ENCODE assay signal across 28 cellular contexts in genomic region chr6:143049611-143050010, GRCh38.
"Had no signal": no experiment of that assay in that cellular context is flagged by ENCODE, and none has a peak within 500 bp of the region (broad histone marks: within the 10 kb centered on the region; RNA-seq: fewer than 3 reads in every experiment).

No MANE protein-coding gene starts in this region.

- H3K36me3 ChIP-seq: colonic mucosa, esophagus muscularis mucosa, esophagus squamous epithelium, gastrocnemius medialis, gastroesophageal sphincter, heart left ventricle, heart right ventricle had no signal

- H3K27me3 ChIP-seq: colonic mucosa, esophagus muscularis mucosa, foreskin keratinocyte, gastrocnemius medialis, gastroesophageal sphincter, heart left ventricle had no signal

- ATAC-seq: effector memory CD8-positive, alpha-beta T cell; esophagus mucosa; foreskin keratinocyte; gastrocnemius medialis; gastroesophageal sphincter; heart left ventricle; heart right ventricle had no signal

- H3K4me3 ChIP-seq: colonic mucosa, coronary artery, dorsolateral prefrontal cortex, esophagus muscularis mucosa, esophagus squamous epithelium, gastrocnemius medialis, gastroesophageal sphincter, heart left ventricle, heart right ventricle had no signal

- DNase-seq: colonic mucosa; cortex of kidney; dermis blood vessel endothelial cell; dorsolateral prefrontal cortex; effector CD4-positive, alpha-beta T cell; effector CD8-positive, alpha-beta T cell; effector memory CD4-positive, alpha-beta T cell; effector memory CD8-positive, alpha-beta T cell; endodermal cell; erythroblast; esophagus squamous epithelium; foreskin fibroblast; foreskin keratinocyte; foreskin melanocyte; gastrocnemius medialis; glutamatergic neuron; head of caudate nucleus; heart right ventricle had no signal

- H3K4me1 ChIP-seq: colonic mucosa, esophagus squamous epithelium, foreskin keratinocyte, gastrocnemius medialis, heart left ventricle, heart right ventricle had no signal

- FAIRE-seq: colon, endometrium, endothelial cell of umbilical vein, frontal cortex had no signal

- H3K27ac ChIP-seq: colonic mucosa, coronary artery, dorsolateral prefrontal cortex, epithelial cell of prostate, esophagus muscularis mucosa, esophagus squamous epithelium, foreskin keratinocyte, gastrocnemius medialis, gastroesophageal sphincter, heart left ventricle, heart right ventricle had no signal

- H3K9me3 ChIP-seq: colonic mucosa, esophagus muscularis mucosa, esophagus squamous epithelium, gastrocnemius medialis, gastroesophageal sphincter had no signal
